ENCODE assay signal across 9 cellular contexts in the genomic region with DNA sequence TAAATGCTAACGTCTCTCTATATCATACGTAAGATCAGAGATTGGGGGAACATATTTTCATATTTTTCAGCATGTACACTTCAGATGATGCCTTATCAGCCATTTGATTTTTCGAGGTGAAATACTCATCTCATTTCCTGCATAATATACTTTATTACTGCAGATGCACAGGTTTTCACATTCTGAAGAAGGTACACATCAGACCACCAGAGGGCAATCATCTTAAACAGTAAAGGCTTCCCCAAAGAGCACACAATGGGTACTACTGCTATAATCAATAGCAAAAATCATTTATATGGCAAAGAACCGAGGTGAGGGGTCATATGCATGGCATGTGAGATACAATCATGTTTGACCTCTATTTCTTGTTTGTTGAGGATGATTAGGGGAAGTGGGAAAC.
DNase-seq lines count a peak whose midpoint lies in the region; ATAC-seq and TF ChIP-seq lines count a peak whose summit lies in the region.
"Had no signal": no experiment of that assay in that cellular context is flagged by ENCODE, and none has a peak within 500 bp of the region (broad histone marks: within the 10 kb centered on the region; RNA-seq: fewer than 3 reads in every experiment).

No MANE protein-coding gene starts in this region.

- H3K9me3 ChIP-seq in OCI-LY7 (ENCODE audit: low read length) (no peaks in the 10 kb centered on the region), tibial artery (no peaks in the 10 kb centered on the region)
- H3K9me3 ChIP-seq: BLaER1 had no signal

- H3K4me2 ChIP-seq in OCI-LY7 (ENCODE audit: low read length), result no peak overlapping the region
- H3K4me2 ChIP-seq: BLaER1 had no signal

- no peak overlapping the region for H3K27ac ChIP-seq in OCI-LY7 (ENCODE audit: low read depth, low read length, poor library complexity, severe bottlenecking)
- H3K27ac ChIP-seq in tibial artery, result no peak overlapping the region
- H3K27ac ChIP-seq: BLaER1 had no signal

- TF ChIP-seq CTCF in OCI-LY7 (conservative IDR thresholded peaks at IDR 0.05; ENCODE audit: low read length) (peak; percentile 83), fibroblast of pulmonary artery (IDR thresholded peaks at IDR 0.05; ENCODE audit: low read length, missing control alignments) (peak; percentile 71), tibial artery (IDR thresholded peaks at IDR 0.05) (peak; percentile 25 to 27)

- peak; percentile 12 to 37 (median 24) for DNase-seq in NCI-H1417 (lab: John Stamatoyannopoulos, UW)
- no peak for DNase-seq in NCI-H1417 treated with DMSO at 0.1 percent for 48 hours (lab: John Stamatoyannopoulos, UW)
- DNase-seq in OCI-LY7 (ENCODE audit: low spot score), result peak; percentile 62
- DNase-seq in fibroblast of pulmonary artery (ENCODE audit: low read depth), result peak; percentile 64
- no peak for DNase-seq in tibial artery
- no peak for DNase-seq in globus pallidus (ENCODE audit: low spot score)

- no peaks in the 10 kb centered on the region for H4K20me1 ChIP-seq in OCI-LY7 (ENCODE audit: insufficient read depth, low read length)
- H4K20me1 ChIP-seq: BLaER1 had no signal

- intact Hi-C loops in OCI-LY7 (cut with micrococcal nuclease; ENCODE audit: unreplicated experiment), result loop anchor here (1.0 kb wide), 1 partner anchor 352 kb away; no protein-coding TSS in a partner anchor
- intact Hi-C loops in tibial artery (cut with DNase I; ENCODE audit: low total_unique reads), result no loop called here

- H3K79me2 ChIP-seq in OCI-LY7 (ENCODE audit: insufficient read depth, low read depth, low read length), result no peaks in the 10 kb centered on the region

- H3K4me1 ChIP-seq in OCI-LY7 (ENCODE audit: insufficient read depth, low read length, poor library complexity, severe bottlenecking) (no peaks in the 10 kb centered on the region), tibial artery (no peaks in the 10 kb centered on the region)
- H3K4me1 ChIP-seq: BLaER1 had no signal

- no peaks in the 10 kb centered on the region for H3K27me3 ChIP-seq in tibial artery
- H3K27me3 ChIP-seq: BLaER1 had no signal

- CTCF ChIA-PET in OCI-LY7 (lab: Charles Lee; ENCODE audit: unreplicated experiment), result no interaction called here

- H3K4me3 ChIP-seq in OCI-LY7 (ENCODE audit: low read depth, low read length, poor library complexity, severe bottlenecking), result no peak overlapping the region
- H3K4me3 ChIP-seq in fibroblast of pulmonary artery (replicated peaks; ENCODE audit: low read depth, low read length), result no peak overlapping the region
- no peak overlapping the region for H3K4me3 ChIP-seq in tibial artery
- H3K4me3 ChIP-seq: BLaER1 had no signal

- H3K36me3 ChIP-seq in OCI-LY7 (ENCODE audit: insufficient read depth, low read length) (no peaks in the 10 kb centered on the region), tibial artery (no peaks in the 10 kb centered on the region)
- H3K36me3 ChIP-seq: BLaER1 had no signal

- no peaks in the 10 kb centered on the region for H3K9me2 ChIP-seq in OCI-LY7 (ENCODE audit: insufficient read depth, low read length)

- BruUV-seq in OCI-LY7 (replicated peaks; lab: Mats Ljungman, UMichigan), result no TSS peak

- no peak overlapping the region for H2AFZ ChIP-seq in OCI-LY7 (ENCODE audit: low read length)

- ATAC-seq in HG02623 (IDR thresholded peaks at IDR 0.05; ENCODE audit: unreplicated experiment) (peak; percentile 50), GM21528 (IDR thresholded peaks at IDR 0.05; ENCODE audit: low FRiP score, unreplicated experiment) (no peak)

- POLR2A ChIA-PET in OCI-LY7 (lab: Charles Lee), result no interaction called here

Comparison
In these comparisons a context has a peak if more than half of its experiments do, and no peak if none do; other contexts are left out.
1. DNase-seq: peak in NCI-H1417 (3 of 3), OCI-LY7 (single experiment) and fibroblast of pulmonary artery (single experiment); none in NCI-H1417 treated with DMSO at 0.1 percent for 48 hours (single experiment), tibial artery (0 of 2) and globus pallidus (single experiment).
2. CTCF ChIP-seq: peak in every context shown above with its lines; median percentile 83 in OCI-LY7; 71 in fibroblast of pulmonary artery; 26 in tibial artery.